In genomic region chr1:113072757-113073456, GRCh38 we compare ENCODE assay signal across 8 cellular contexts. TPM values are rescaled to one million over a fixed set of nuclear protein-coding genes. Genes with fewer than 3 reads are reported as not detected.
DNase-seq lines count a peak whose midpoint lies in the region; ATAC-seq and TF ChIP-seq lines count a peak whose summit lies in the region.

A gene with protein sequence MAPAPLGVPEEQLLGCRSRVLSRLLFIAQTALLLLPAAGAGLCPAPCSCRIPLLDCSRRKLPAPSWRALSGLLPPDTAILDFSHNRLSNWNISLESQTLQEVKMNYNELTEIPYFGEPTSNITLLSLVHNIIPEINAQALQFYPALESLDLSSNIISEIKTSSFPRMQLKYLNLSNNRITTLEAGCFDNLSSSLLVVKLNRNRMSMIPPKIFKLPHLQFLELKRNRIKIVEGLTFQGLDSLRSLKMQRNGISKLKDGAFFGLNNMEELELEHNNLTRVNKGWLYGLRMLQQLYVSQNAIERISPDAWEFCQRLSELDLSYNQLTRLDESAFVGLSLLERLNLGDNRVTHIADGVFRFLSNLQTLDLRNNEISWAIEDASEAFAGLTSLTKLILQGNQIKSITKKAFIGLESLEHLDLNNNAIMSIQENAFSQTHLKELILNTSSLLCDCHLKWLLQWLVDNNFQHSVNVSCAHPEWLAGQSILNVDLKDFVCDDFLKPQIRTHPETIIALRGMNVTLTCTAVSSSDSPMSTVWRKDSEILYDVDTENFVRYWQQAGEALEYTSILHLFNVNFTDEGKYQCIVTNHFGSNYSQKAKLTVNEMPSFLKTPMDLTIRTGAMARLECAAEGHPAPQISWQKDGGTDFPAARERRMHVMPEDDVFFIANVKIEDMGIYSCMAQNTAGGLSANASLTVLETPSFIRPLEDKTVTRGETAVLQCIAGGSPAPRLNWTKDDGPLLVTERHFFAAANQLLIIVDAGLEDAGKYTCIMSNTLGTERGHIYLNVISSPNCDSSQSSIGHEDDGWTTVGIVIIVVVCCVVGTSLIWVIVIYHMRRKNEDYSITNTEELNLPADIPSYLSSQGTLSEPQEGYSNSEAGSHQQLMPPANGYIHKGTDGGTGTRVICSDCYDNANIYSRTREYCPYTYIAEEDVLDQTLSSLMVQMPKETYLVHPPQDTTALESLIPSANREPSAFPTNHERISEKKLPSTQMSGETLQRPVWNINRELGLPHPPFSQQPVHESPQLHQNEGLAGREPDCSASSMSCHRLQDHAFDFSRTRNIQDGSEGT (plus strand): TSS chr1:113073198. CDS start chr1:113073407, 209 bp downstream.

- TF ChIP-seq CTCF in DOHH2 (IDR thresholded peaks at IDR 0.05; ENCODE audit: low read depth, low read length, poor library complexity, severe bottlenecking) (peak; percentile 99), Peyer's patch (IDR thresholded peaks at IDR 0.05) (peak; percentile 42 to 94 (median 85)), esophagus squamous epithelium (IDR thresholded peaks at IDR 0.05) (peak; percentile 75 to 93 (median 87))

- no peaks in the 10 kb centered on the region for H3K9me3 Mint-ChIP-seq in activated T-cell treated with anti-CD3 and anti-CD28 coated beads, Interleukin-2, amount 50 U/mL, for 72 hours

- peaks cover 42% of the 10 kb centered on the region for H3K79me2 ChIP-seq in DOHH2 (ENCODE audit: control insufficient read depth, low read length)

- H3K36me3 Mint-ChIP-seq in activated T-cell treated with anti-CD3 and anti-CD28 coated beads, Interleukin-2, amount 50 U/mL, for 72 hours (ENCODE audit: insufficient read depth in 2 of 2) = peaks cover 1 to 8% of the 10 kb centered on the region in 2 donors

- H3K4me1 ChIP-seq in DOHH2 (ENCODE audit: control insufficient read depth, low read length) (peaks cover 14% of the 10 kb centered on the region), Peyer's patch (peaks cover 0 to 34% (median 8%) of the 10 kb centered on the region in 4 donors), esophagus squamous epithelium (peaks cover 4 to 39% (median 24%) of the 10 kb centered on the region in 3 donors)

- no peaks in the 10 kb centered on the region for H3K9me2 ChIP-seq in DOHH2 (replicated peaks; ENCODE audit: control insufficient read depth, low read length)

- no peaks in the 10 kb centered on the region for H3K27me3 Mint-ChIP-seq in activated T-cell treated with anti-CD3 and anti-CD28 coated beads, Interleukin-2, amount 50 U/mL, for 72 hours (ENCODE audit: low read depth)

- no peaks in the 10 kb centered on the region for H3K9me3 ChIP-seq in DOHH2 (ENCODE audit: control insufficient read depth, insufficient read depth, low read length)
- H3K9me3 ChIP-seq in KOPT-K1 (ENCODE audit: insufficient read depth, low read length, poor library complexity, severe bottlenecking) = no peaks in the 10 kb centered on the region
- no peaks in the 10 kb centered on the region for H3K9me3 ChIP-seq in Peyer's patch
- H3K9me3 ChIP-seq in esophagus squamous epithelium = no peaks in the 10 kb centered on the region

- WGBS in esophagus squamous epithelium, 2 donors = 0 to 1% methylated on average over 22 to 23 of the region's 48 CpGs

- intact Hi-C loops in esophagus squamous epithelium (cut with DNase I) = no loop called here

- peaks cover 33% of the 10 kb centered on the region for H3K4me1 Mint-ChIP-seq in activated T-cell treated with anti-CD3 and anti-CD28 coated beads, Interleukin-2, amount 50 U/mL, for 72 hours (ENCODE audit: low read depth)

- H3K4me3 Mint-ChIP-seq in activated T-cell treated with anti-CD3 and anti-CD28 coated beads, Interleukin-2, amount 50 U/mL, for 72 hours = peak within 1 kb of the TSS; percentile 99 to 100

- no peaks in the 10 kb centered on the region for H4K20me1 ChIP-seq in DOHH2 (ENCODE audit: control insufficient read depth, insufficient read depth, low read depth, low read length)

- peak within 1 kb of the TSS; percentile 96 for H3K4me3 ChIP-seq in DOHH2 (ENCODE audit: low read length)
- peak within 1 kb of the TSS; percentile 79 to 95 (median 88) for H3K4me3 ChIP-seq in Peyer's patch
- H3K4me3 ChIP-seq in esophagus squamous epithelium = peak within 1 kb of the TSS; percentile 65 to 88 (median 82)

- H3K27ac Mint-ChIP-seq in activated T-cell treated with anti-CD3 and anti-CD28 coated beads, Interleukin-2, amount 50 U/mL, for 72 hours = peak within 1 kb of the TSS; percentile 97

- H3K27ac ChIP-seq in DOHH2 (ENCODE audit: low read depth, low read length) = peak within 1 kb of the TSS; percentile 73
- H3K27ac ChIP-seq in KOPT-K1 (ENCODE audit: low read depth, low read length, poor library complexity, severe bottlenecking) = peak within 1 kb of the TSS; percentile 73
- H3K27ac ChIP-seq in Peyer's patch = peak within 1 kb of the TSS; percentile 90 to 99 (median 90)
- H3K27ac ChIP-seq in esophagus squamous epithelium = peak within 1 kb of the TSS; percentile 90 to 97 (median 94)

- H3K27me3 ChIP-seq in DOHH2 (ENCODE audit: control insufficient read depth, low read length) = no peaks in the 10 kb centered on the region
- H3K27me3 ChIP-seq in Peyer's patch = no peaks in the 10 kb centered on the region
- H3K27me3 ChIP-seq in esophagus squamous epithelium = no peaks in the 10 kb centered on the region

- H3K4me2 ChIP-seq in DOHH2 (ENCODE audit: low read length) = peak within 1 kb of the TSS; percentile 71

- TF ChIP-seq POLR2A in Peyer's patch (IDR thresholded peaks at IDR 0.05) (peak; percentile 86 to 88), esophagus squamous epithelium (IDR thresholded peaks at IDR 0.05) (peak in 3 of 4 donors; percentile 7 to 92 (median 80))

- DNase-seq in Peyer's patch (peak; percentile 99 to 100 (median 99)), esophagus squamous epithelium (lab: John Stamatoyannopoulos, UW) (peak; percentile 92), myocyte (ENCODE audit: low read depth) (peak; percentile 99)
- DNase-seq in activated T-cell treated with anti-CD3 and anti-CD28 coated beads, Interleukin-2, amount 50 U/mL, for 72 hours = peak; percentile 97 to 98
- DNase-seq in stimulated activated CD8-positive, alpha-beta memory T cell treated with anti-CD3 and anti-CD28 coated beads, Interleukin-7, amount 100 ng/mL, for 48 hours (ENCODE audit: extremely low read depth in 1 of 2, low read depth in 1 of 2) = peak; percentile 93 to 99

- H3K36me3 ChIP-seq in DOHH2 (ENCODE audit: control insufficient read depth, low read length) (peaks cover 14% of the 10 kb centered on the region), KOPT-K1 (ENCODE audit: insufficient read depth, low read length) (peaks cover 14% of the 10 kb centered on the region), Peyer's patch (peaks cover 0 to 8% (median 0%) of the 10 kb centered on the region in 3 donors), esophagus squamous epithelium (peaks cover 0 to 10% (median 0%) of the 10 kb centered on the region in 3 donors)

- peak; percentile 94 for ATAC-seq in GM21786 (IDR thresholded peaks at IDR 0.05; ENCODE audit: unreplicated experiment)
- peak; percentile 97 to 98 for ATAC-seq in activated T-cell treated with anti-CD3 and anti-CD28 coated beads, Interleukin-2, amount 50 U/mL, for 72 hours (replicated peaks in 1 of 2)

- H3F3A ChIP-seq in DOHH2 (ENCODE audit: control insufficient read depth, insufficient read depth) = 0 out of 2 replicates have a peak, but pooled peaks cover 3% of the 10 kb centered on the region

RNA-seq across cellular contexts. Expression of the gene that starts here (rescaled TPM):
- total RNA-seq in Peyer's patch (10 to 100 TPM in 3 of 4 donors, 1 to 10 TPM in 1; 9.5 to 38.7 (median 24.0) TPM), esophagus squamous epithelium (10 to 100 TPM in 3 of 4 donors, 1 to 10 TPM in 1; 8.9 to 18.3 (median 11.6) TPM), myocyte (8.3 and 11.0 TPM in 2 replicates)
- total RNA-seq in activated T-cell treated with anti-CD3 and anti-CD28 coated beads, Interleukin-2, amount 50 U/mL, for 72 hours = 10 to 100 TPM; 11.5 to 14.7 TPM
- 4.8 TPM for polyA plus RNA-seq in myocyte (2012)

Comparison
In these comparisons a context has a peak if more than half of its experiments do, and no peak if none do; other contexts are left out.
1. Peak in every context shown above with its lines: DNase-seq, ATAC-seq, H3K4me3 ChIP-seq and H3K27ac ChIP-seq.